ENCODE assay signal across 1 cellular context in genomic region chr6:151059612-151060095, GRCh38.
TF ChIP-seq lines count a peak whose summit lies in the region.

No MANE protein-coding gene starts in this region.

TF ChIP-seq in HepG2, 621 proteins besides CTCF, POLR2A, EP300 and RAD21 (continued from another document):
- no peak for TF ChIP-seq ZHX2 (IDR thresholded peaks at IDR 0.05; ENCODE audit: low read depth)
- TF ChIP-seq ZHX2 (CRISPR knock-in tag; IDR thresholded peaks at IDR 0.05; ENCODE audit: borderline replicate concordance), result 0 out of 2 replicates have a peak, but pooled peaks have one; percentile 47
- 0 out of 2 replicates have a peak, but pooled peaks have one; percentile 54 for TF ChIP-seq FOXC1 (CRISPR knock-in tag; IDR thresholded peaks at IDR 0.05; ENCODE audit: borderline replicate concordance)
- TF ChIP-seq MZF1 (CRISPR knock-in tag; IDR thresholded peaks at IDR 0.05; ENCODE audit: borderline replicate concordance), result 0 out of 2 replicates have a peak, but pooled peaks have one; percentile 68
- TF ChIP-seq CHCHD3 (CRISPR knock-in tag; IDR thresholded peaks at IDR 0.05), result no peak
- no peak for TF ChIP-seq HBP1 (CRISPR knock-in tag; IDR thresholded peaks at IDR 0.05; ENCODE audit: low read depth)
- no peak for TF ChIP-seq ZNF609 (CRISPR knock-in tag; IDR thresholded peaks at IDR 0.05; ENCODE audit: borderline replicate concordance)
- TF ChIP-seq ZNF407 (CRISPR knock-in tag; IDR thresholded peaks at IDR 0.05; ENCODE audit: not compliant biosample characterization), result peak; percentile 5
- TF ChIP-seq ZNF687 (CRISPR knock-in tag; IDR thresholded peaks at IDR 0.05), result no peak
- no peak for TF ChIP-seq SRY (CRISPR knock-in tag; IDR thresholded peaks at IDR 0.05)
- no peak for TF ChIP-seq ZNF749 (CRISPR knock-in tag; IDR thresholded peaks at IDR 0.05; ENCODE audit: borderline replicate concordance)
- TF ChIP-seq SMYD3 (CRISPR knock-in tag; IDR thresholded peaks at IDR 0.05), result no peak
- TF ChIP-seq SMARCE1 (IDR thresholded peaks at IDR 0.05; ENCODE audit: borderline replicate concordance), result no peak
- TF ChIP-seq ZFP36L1 (CRISPR knock-in tag; IDR thresholded peaks at IDR 0.05), result peak; percentile 58; the same call in 1 of the 2 replicates
- TF ChIP-seq CAMTA2 (CRISPR knock-in tag; IDR thresholded peaks at IDR 0.05; ENCODE audit: borderline replicate concordance), result no peak
- no peak for TF ChIP-seq HES4 (CRISPR knock-in tag; IDR thresholded peaks at IDR 0.05; ENCODE audit: borderline replicate concordance)
- TF ChIP-seq AGO1 (IDR thresholded peaks at IDR 0.05; ENCODE audit: low read depth, low read length, poor library complexity, severe bottlenecking), result no peak
- TF ChIP-seq ZBTB20 (CRISPR knock-in tag; IDR thresholded peaks at IDR 0.05; ENCODE audit: borderline replicate concordance, low read depth), result 0 out of 2 replicates have a peak, but pooled peaks have one; percentile 3
